In the genomic region with DNA sequence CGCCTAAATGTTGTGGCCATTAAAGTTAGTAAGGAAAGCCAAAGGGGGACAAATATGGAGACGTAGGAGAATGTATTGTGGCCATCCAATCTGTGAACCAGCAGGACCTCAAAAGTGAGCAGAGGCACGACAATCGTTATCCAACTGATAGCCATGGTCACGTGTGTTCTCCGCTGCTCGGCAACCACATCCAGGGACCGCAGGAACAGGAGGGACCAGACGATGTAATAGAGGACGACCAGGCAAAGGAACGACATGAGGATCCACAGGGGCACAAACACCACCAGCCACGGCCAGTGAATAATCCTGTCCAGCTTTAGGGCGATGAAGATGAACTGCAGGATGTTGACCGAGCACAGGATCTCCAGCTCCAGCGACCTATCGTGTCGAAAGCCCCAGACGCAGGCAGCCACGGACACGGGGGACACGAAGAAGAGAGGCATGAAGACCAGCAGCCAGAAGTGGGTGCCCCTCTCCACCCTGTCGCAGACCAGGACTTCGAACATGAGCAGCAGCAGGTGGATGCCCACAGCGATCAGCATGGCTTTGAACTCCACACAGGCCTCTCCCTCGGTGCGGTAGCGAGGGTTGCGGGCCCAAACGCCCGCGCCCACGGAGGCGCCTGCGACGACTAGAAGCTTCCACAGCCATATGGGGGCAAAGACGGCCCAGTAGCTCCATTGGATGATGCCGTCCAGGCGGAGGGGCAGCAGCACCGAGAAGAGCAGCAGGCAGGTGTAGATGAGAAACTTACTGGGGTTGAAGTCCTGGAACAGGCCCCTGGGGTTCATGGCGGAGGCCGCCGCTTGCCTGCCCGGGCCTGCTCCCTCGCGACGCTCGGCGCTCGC, we compare ENCODE assay signal across 8 cellular contexts. TPM values are rescaled to one million over a fixed set of nuclear protein-coding genes. Genes with fewer than 3 reads are reported as not detected.
DNase-seq lines count a peak whose midpoint lies in the region; ATAC-seq and TF ChIP-seq lines count a peak whose summit lies in the region.

No MANE protein-coding gene starts in this region.

- peak overlapping the region; percentile 61 for H3K4me3 ChIP-seq in H7 (ENCODE audit: insufficient read depth, low read depth, low read length)
- peak overlapping the region; percentile 70; the same call in 1 of the 2 replicates for H3K4me3 ChIP-seq in iPS DF 6.9 (ENCODE audit: low read length)
- H3K4me3 ChIP-seq in smooth muscle cell, result peak overlapping the region; percentile 87

- H3K36me3 ChIP-seq in H7 (replicated peaks; ENCODE audit: control insufficient read depth, insufficient read depth, low read length) (no peaks in the 10 kb centered on the region), iPS DF 6.9 (ENCODE audit: control insufficient read depth, insufficient read depth, low read length) (no peaks in the 10 kb centered on the region; the same call in 1 of the 2 replicates), smooth muscle cell (ENCODE audit: low read depth) (no peaks in the 10 kb centered on the region)

- H3K4me1 ChIP-seq in iPS DF 6.9 (ENCODE audit: control insufficient read depth, insufficient read depth, low read length), result no peaks in the 10 kb centered on the region
- H3K4me1 ChIP-seq in smooth muscle cell (ENCODE audit: low read depth), result peaks cover 4% of the 10 kb centered on the region

- H3K27me3 Mint-ChIP-seq in activated T-cell treated with anti-CD3 and anti-CD28 coated beads, Interleukin-2, amount 50 U/mL, for 72 hours (ENCODE audit: low read depth), result no peaks in the 10 kb centered on the region

- H3K4me3 Mint-ChIP-seq in activated T-cell treated with anti-CD3 and anti-CD28 coated beads, Interleukin-2, amount 50 U/mL, for 72 hours, result peak overlapping the region; percentile 80 to 84

- H4K20me1 ChIP-seq in smooth muscle cell (ENCODE audit: low read depth), result peaks cover 3% of the 10 kb centered on the region

- H3K9me3 ChIP-seq in iPS DF 6.9 (ENCODE audit: control insufficient read depth, insufficient read depth, low read length), result 0 out of 2 replicates have a peak, but pooled peaks cover 2% of the 10 kb centered on the region
- no peaks in the 10 kb centered on the region for H3K9me3 ChIP-seq in smooth muscle cell (replicated peaks; ENCODE audit: low read depth)

- H3K27ac Mint-ChIP-seq in activated T-cell treated with anti-CD3 and anti-CD28 coated beads, Interleukin-2, amount 50 U/mL, for 72 hours, result peak overlapping the region; percentile 92

- in situ Hi-C loops in GM13976 (cut with MboI; ENCODE audit: low sequenced_read_pairs, unreplicated experiment), result loop anchor here (10.0 kb wide), 1 partner anchor 72 kb away; no protein-coding TSS in a partner anchor

- ATAC-seq in activated T-cell treated with anti-CD3 and anti-CD28 coated beads, Interleukin-2, amount 50 U/mL, for 72 hours (replicated peaks in 1 of 2), result no peak

- H3K27ac ChIP-seq in iPS DF 6.9 (ENCODE audit: low read length) (no peak overlapping the region), smooth muscle cell (ENCODE audit: low read depth) (peak overlapping the region; percentile 65)

- H3K4me2 ChIP-seq in smooth muscle cell, result peak overlapping the region; percentile 91

- H3K9ac ChIP-seq in smooth muscle cell (ENCODE audit: low read depth), result peak overlapping the region; percentile 83

- peaks cover 12 to 19% of the 10 kb centered on the region in 2 donors for H3K36me3 Mint-ChIP-seq in activated T-cell treated with anti-CD3 and anti-CD28 coated beads, Interleukin-2, amount 50 U/mL, for 72 hours (ENCODE audit: insufficient read depth in 2 of 2)

- no CpG with 5 or more reads among the region's 49 CpGs for WGBS in iPS DF 6.9 (ENCODE audit: insufficient coverage, insufficient read length)
- 85% methylated on average over 48 of the region's 49 CpGs for WGBS in smooth muscle cell (ENCODE audit: low lambda C conversion rate)

- no peak for DNase-seq in H7
- no peak for DNase-seq in activated T-cell treated with anti-CD3 and anti-CD28 coated beads, Interleukin-2, amount 50 U/mL, for 72 hours
- no peak for DNase-seq in iPS DF 6.9 (ENCODE audit: low read depth, low spot score)
- no peak for DNase-seq in smooth muscle cell (lab: John Stamatoyannopoulos, UW; ENCODE audit: unreplicated experiment)
- no peak for DNase-seq in GM13976 (ENCODE audit: low spot score)
- no peak for DNase-seq in NCI-H524 (lab: John Stamatoyannopoulos, UW)
- no peak for DNase-seq in amniotic stem cell (lab: John Stamatoyannopoulos, UW)
- DNase-seq in NCI-H2107 (lab: John Stamatoyannopoulos, UW), result no peak

- peaks cover 6% of the 10 kb centered on the region for H3K79me2 ChIP-seq in smooth muscle cell (ENCODE audit: low read depth)

- H3F3A ChIP-seq in smooth muscle cell (ENCODE audit: low read depth), result no peaks in the 10 kb centered on the region

- peaks cover 48% of the 10 kb centered on the region for H3K4me1 Mint-ChIP-seq in activated T-cell treated with anti-CD3 and anti-CD28 coated beads, Interleukin-2, amount 50 U/mL, for 72 hours (ENCODE audit: low read depth)

- TF ChIP-seq CTCF in smooth muscle cell (IDR thresholded peaks at IDR 0.05; ENCODE audit: borderline replicate concordance, insufficient read depth, poor library complexity, severe bottlenecking) (no peak), GM13976 (IDR thresholded peaks at IDR 0.05; ENCODE audit: borderline replicate concordance, control extremely low read depth, extremely low read depth, insufficient read depth, missing control alignments) (no peak)

- peak overlapping the region; percentile 71 for H2AFZ ChIP-seq in smooth muscle cell (ENCODE audit: low read depth)

- H3K27me3 ChIP-seq in H7 (ENCODE audit: control insufficient read depth, insufficient read depth, low read length) (peaks cover 21% of the 10 kb centered on the region), iPS DF 6.9 (ENCODE audit: control insufficient read depth, insufficient read depth, low read length) (peaks cover 8% of the 10 kb centered on the region; the same call in 1 of the 2 replicates), smooth muscle cell (ENCODE audit: low read depth) (no peaks in the 10 kb centered on the region)

- peaks cover 0 to 3% of the 10 kb centered on the region in 2 donors for H3K9me3 Mint-ChIP-seq in activated T-cell treated with anti-CD3 and anti-CD28 coated beads, Interleukin-2, amount 50 U/mL, for 72 hours

RNA-seq across cellular contexts. Expression of a gene that starts 0.8 kb away (rescaled TPM):
- 6.7 and 9.9 TPM in 2 replicates for total RNA-seq in H7 (2014; rRNA removed; shearing (Covaris generic))
- 10 to 100 TPM; 20.9 to 21.1 TPM for total RNA-seq in activated T-cell treated with anti-CD3 and anti-CD28 coated beads, Interleukin-2, amount 50 U/mL, for 72 hours
- 18.7 and 27.8 TPM in 2 replicates for total RNA-seq in smooth muscle cell
- 18.2 and 18.7 TPM in 2 replicates for polyA plus RNA-seq in smooth muscle cell

RNA-seq across cellular contexts. Expression of a gene that starts 30.2 kb away (rescaled TPM):
- 11.1 and 13.5 TPM in 2 replicates for total RNA-seq in H7 (2014; rRNA removed; shearing (Covaris generic))
- total RNA-seq in activated T-cell treated with anti-CD3 and anti-CD28 coated beads, Interleukin-2, amount 50 U/mL, for 72 hours, result 10 to 100 TPM; 52.9 to 53.1 TPM
- 72.1 and 73.4 TPM in 2 replicates for total RNA-seq in smooth muscle cell
- 69.9 and 71.3 TPM in 2 replicates for polyA plus RNA-seq in smooth muscle cell
